8 cellular contexts compared by ENCODE assay signal in genomic region chr13:113153810-113154748, GRCh38. TPM values are rescaled to one million over a fixed set of nuclear protein-coding genes. Genes with fewer than 3 reads are reported as not detected.
A peak's percentile ranks its signal among the peaks of the same experiment; 100 is the strongest.
DNase-seq lines count a peak whose midpoint lies in the region; ATAC-seq lines count a peak whose summit lies in the region.

No MANE protein-coding gene starts in this region.

- peak overlapping the region; percentile 83 for H3K27ac Mint-ChIP-seq in activated naive CD4-positive, alpha-beta T cell treated with anti-CD3 and anti-CD28 coated beads, Interleukin-2, amount 50 U/mL, for 24 hours

- peaks cover 17% of the 10 kb centered on the region for H3K4me1 Mint-ChIP-seq in activated naive CD4-positive, alpha-beta T cell treated with anti-CD3 and anti-CD28 coated beads, Interleukin-2, amount 50 U/mL, for 24 hours

- H3K27me3 ChIP-seq in SJSA1 (replicated peaks): no peaks in the 10 kb centered on the region

- H3K4me3 ChIP-seq in SJSA1: peak overlapping the region; percentile 22; the same call in 1 of the 2 replicates

- H3K36me3 ChIP-seq in SJSA1: no peaks in the 10 kb centered on the region

- peak; percentile 53 for DNase-seq in ACHN
- peak; percentile 9 for DNase-seq in HT1080 (ENCODE audit: low read depth)
- peak in 1 of 2 experiments; percentile 50 for DNase-seq in SJSA1 (ENCODE audit: low read depth in 1 of 2, low spot score in 2 of 2)
- peak; percentile 84 for DNase-seq in globus pallidus (ENCODE audit: low spot score)
- peak in 52 of 56 donors; percentile 24 to 89 (median 68) for DNase-seq in nucleus accumbens (lab: John Stamatoyannopoulos, UW)

- peak overlapping the region; percentile 81 for H3K4me3 Mint-ChIP-seq in activated naive CD4-positive, alpha-beta T cell treated with anti-CD3 and anti-CD28 coated beads, Interleukin-2, amount 50 U/mL, for 24 hours

- in situ Hi-C loops in ACHN (cut with HindIII; ENCODE audit: low pct_ligation_motif_present, low pct_unique_long_range_greater_than_20kb, low sequenced_read_pairs): no loop called here

- H3K9me3 ChIP-seq in SJSA1 (replicated peaks): no peaks in the 10 kb centered on the region

- peak; percentile 68 for ATAC-seq in GM18861 (IDR thresholded peaks at IDR 0.05; ENCODE audit: unreplicated experiment)

- H3K27ac ChIP-seq in SJSA1 (no peak overlapping the region), temporal lobe (ENCODE audit: low read depth, low read length) (peak overlapping the region; percentile 38)

- peaks cover 20% of the 10 kb centered on the region for H3K4me1 ChIP-seq in SJSA1 (replicated peaks)

- H3K36me3 Mint-ChIP-seq in activated naive CD4-positive, alpha-beta T cell treated with anti-CD3 and anti-CD28 coated beads, Interleukin-2, amount 50 U/mL, for 24 hours: no peaks in the 10 kb centered on the region

- no peaks in the 10 kb centered on the region for H3K27me3 Mint-ChIP-seq in activated naive CD4-positive, alpha-beta T cell treated with anti-CD3 and anti-CD28 coated beads, Interleukin-2, amount 50 U/mL, for 24 hours

- H3K9me3 Mint-ChIP-seq in activated naive CD4-positive, alpha-beta T cell treated with anti-CD3 and anti-CD28 coated beads, Interleukin-2, amount 50 U/mL, for 24 hours: no peaks in the 10 kb centered on the region

RNA-seq across cellular contexts. Expression of gene PROZ, which starts 4.4 kb away (rescaled TPM):
- total RNA-seq in HT1080 (2014; rRNA removed; shearing (Covaris generic)): not detected in 2 replicates
- not detected in 2 replicates for polyA plus RNA-seq in HT1080 (2015; cell fraction: cytosol; rRNA removed)
- not detected in 2 replicates for polyA plus RNA-seq in HT1080 (2015; cell fraction: nucleus; rRNA removed)
- not detected in 2 replicates for total RNA-seq in SJSA1 (2014; rRNA removed; shearing (Covaris generic))
- not detected for total RNA-seq in temporal lobe

RNA-seq across cellular contexts. Expression of gene F10, which starts 31.5 kb away (rescaled TPM):
- not detected in 2 replicates for total RNA-seq in HT1080 (2014; rRNA removed; shearing (Covaris generic))
- polyA plus RNA-seq in HT1080 (2015; cell fraction: cytosol; rRNA removed): not detected in 2 replicates
- not detected in 2 replicates for polyA plus RNA-seq in HT1080 (2015; cell fraction: nucleus; rRNA removed)
- 3.9 and 4.8 TPM in 2 replicates for total RNA-seq in SJSA1 (2014; rRNA removed; shearing (Covaris generic))
- total RNA-seq in temporal lobe: 0.74 TPM

RNA-seq across cellular contexts. Expression of gene F7, which starts 48.5 kb away (rescaled TPM):
- total RNA-seq in HT1080 (2014; rRNA removed; shearing (Covaris generic)): 0.10 TPM in 1 of 2 replicates, not detected in the other
- not detected in 2 replicates for polyA plus RNA-seq in HT1080 (2015; cell fraction: cytosol; rRNA removed)
- polyA plus RNA-seq in HT1080 (2015; cell fraction: nucleus; rRNA removed): not detected in 2 replicates
- total RNA-seq in SJSA1 (2014; rRNA removed; shearing (Covaris generic)): not detected in 2 replicates
- 0.49 TPM for total RNA-seq in temporal lobe

RNA-seq across cellular contexts. Expression of gene PCID2, which starts 54.4 kb away (rescaled TPM):
- total RNA-seq in HT1080 (2014; rRNA removed; shearing (Covaris generic)): 113 and 114 TPM in 2 replicates
- polyA plus RNA-seq in HT1080 (2015; cell fraction: cytosol; rRNA removed): 94.3 and 110 TPM in 2 replicates
- polyA plus RNA-seq in HT1080 (2015; cell fraction: nucleus; rRNA removed): 173 and 187 TPM in 2 replicates
- total RNA-seq in SJSA1 (2014; rRNA removed; shearing (Covaris generic)): 108 and 126 TPM in 2 replicates
- 35.9 TPM for total RNA-seq in temporal lobe

RNA-seq across cellular contexts. Expression of gene CUL4A, which starts 55.3 kb away (rescaled TPM):
- total RNA-seq in HT1080 (2014; rRNA removed; shearing (Covaris generic)): 159 and 192 TPM in 2 replicates
- 106 and 113 TPM in 2 replicates for polyA plus RNA-seq in HT1080 (2015; cell fraction: cytosol; rRNA removed)
- polyA plus RNA-seq in HT1080 (2015; cell fraction: nucleus; rRNA removed): 96.6 and 163 TPM in 2 replicates
- total RNA-seq in SJSA1 (2014; rRNA removed; shearing (Covaris generic)): 74.7 and 145 TPM in 2 replicates
- 59.3 TPM for total RNA-seq in temporal lobe
